Comparison of ENCODE assay signal across 8 cellular contexts in genomic region chr13:102847272-102848234, GRCh38. TPM values are rescaled to one million over a fixed set of nuclear protein-coding genes. Genes with fewer than 3 reads are reported as not detected.
DNase-seq lines count a peak whose midpoint lies in the region; ATAC-seq and TF ChIP-seq lines count a peak whose summit lies in the region.

No MANE protein-coding gene starts in this region.

- peak; percentile 19 for DNase-seq in AG08395 (ENCODE audit: low spot score)
- peak; percentile 56 for DNase-seq in GM12865 (ENCODE audit: low read depth)
- DNase-seq in NCI-H1092 treated with DMSO at 0.1 percent for 48 hours (lab: John Stamatoyannopoulos, UW): peak; percentile 31
- peak; percentile 29 for DNase-seq in activated CD4-positive, alpha-beta memory T cell treated with anti-CD3 and anti-CD28 coated beads for 36 hours
- DNase-seq in foreskin melanocyte: peak; percentile 29
- peak; percentile 58 for DNase-seq in renal cortical epithelial cell (ENCODE audit: low read depth)

- CTCF ChIA-PET in activated CD4-positive, alpha-beta memory T cell treated with anti-CD3 and anti-CD28 coated beads for 36 hours (lab: Charles Lee): interaction anchor here (0.7 to 4.4 kb wide), 9 partner anchors 8 to 268 kb away, joined by 3 to 24 read pairs (median 8); partner anchors contain the start of gene TEX30

- peaks cover 7% of the 10 kb centered on the region for H3K36me3 Mint-ChIP-seq in activated CD4-positive, alpha-beta memory T cell treated with anti-CD3 and anti-CD28 coated beads for 36 hours

- intact Hi-C loops in activated CD4-positive, alpha-beta memory T cell treated with anti-CD3 and anti-CD28 coated beads for 36 hours (cut with micrococcal nuclease): loop anchor here (1.0 to 5.0 kb wide), 5 partner anchors 25 to 267 kb away; no protein-coding TSS in a partner anchor

- POLR2A ChIA-PET in activated CD4-positive, alpha-beta memory T cell treated with anti-CD3 and anti-CD28 coated beads for 36 hours (lab: Charles Lee): interaction anchor here (0.9 to 3.2 kb wide), 4 partner anchors 74 to 256 kb away, joined by 3 to 43 read pairs (median 16); partner anchors contain the start of genes TEX30 and TPP2

- peak overlapping the region; percentile 66 for H3K4me3 ChIP-seq in GM12865 (ENCODE audit: low read depth, low read length)

- peak overlapping the region; percentile 95 for H3K27ac Mint-ChIP-seq in activated CD4-positive, alpha-beta memory T cell treated with anti-CD3 and anti-CD28 coated beads for 36 hours

- no peak for ATAC-seq in GM19328 (IDR thresholded peaks at IDR 0.05; ENCODE audit: unreplicated experiment)
- ATAC-seq in GM19463 (IDR thresholded peaks at IDR 0.05; ENCODE audit: unreplicated experiment): no peak

- no peaks in the 10 kb centered on the region for H3K9me3 Mint-ChIP-seq in activated CD4-positive, alpha-beta memory T cell treated with anti-CD3 and anti-CD28 coated beads for 36 hours

- H3K27me3 Mint-ChIP-seq in activated CD4-positive, alpha-beta memory T cell treated with anti-CD3 and anti-CD28 coated beads for 36 hours: peaks cover 1% of the 10 kb centered on the region

- H3K4me3 Mint-ChIP-seq in activated CD4-positive, alpha-beta memory T cell treated with anti-CD3 and anti-CD28 coated beads for 36 hours: peak overlapping the region; percentile 92

- H3K4me1 Mint-ChIP-seq in activated CD4-positive, alpha-beta memory T cell treated with anti-CD3 and anti-CD28 coated beads for 36 hours (ENCODE audit: low read depth): peaks cover 42% of the 10 kb centered on the region

- TF ChIP-seq CTCF in GM12865 (IDR thresholded peaks at IDR 0.05; ENCODE audit: insufficient read depth, low read depth, low read length, missing control alignments): peak; percentile 63

RNA-seq across cellular contexts. Expression of gene ERCC5, which starts 1.7 kb away (rescaled TPM):
- 10 to 100 TPM; 53.6 to 63.5 TPM for total RNA-seq in activated CD4-positive, alpha-beta memory T cell treated with anti-CD3 and anti-CD28 coated beads for 36 hours
- 78.0 TPM in 2 replicates for total RNA-seq in renal cortical epithelial cell

RNA-seq across cellular contexts. Expression of gene BIVM, which starts 48.6 kb away (rescaled TPM):
- 10 to 100 TPM; 13.3 to 15.7 TPM for total RNA-seq in activated CD4-positive, alpha-beta memory T cell treated with anti-CD3 and anti-CD28 coated beads for 36 hours
- total RNA-seq in renal cortical epithelial cell: 13.2 and 56.8 TPM in 2 replicates

RNA-seq across cellular contexts. Expression of gene POGLUT2, which starts 48.8 kb away (rescaled TPM):
- 1 to 10 TPM; 4.4 to 4.9 TPM for total RNA-seq in activated CD4-positive, alpha-beta memory T cell treated with anti-CD3 and anti-CD28 coated beads for 36 hours
- total RNA-seq in renal cortical epithelial cell: 15.3 and 50.2 TPM in 2 replicates
